17 cellular contexts compared by ENCODE assay signal in the genomic region with DNA sequence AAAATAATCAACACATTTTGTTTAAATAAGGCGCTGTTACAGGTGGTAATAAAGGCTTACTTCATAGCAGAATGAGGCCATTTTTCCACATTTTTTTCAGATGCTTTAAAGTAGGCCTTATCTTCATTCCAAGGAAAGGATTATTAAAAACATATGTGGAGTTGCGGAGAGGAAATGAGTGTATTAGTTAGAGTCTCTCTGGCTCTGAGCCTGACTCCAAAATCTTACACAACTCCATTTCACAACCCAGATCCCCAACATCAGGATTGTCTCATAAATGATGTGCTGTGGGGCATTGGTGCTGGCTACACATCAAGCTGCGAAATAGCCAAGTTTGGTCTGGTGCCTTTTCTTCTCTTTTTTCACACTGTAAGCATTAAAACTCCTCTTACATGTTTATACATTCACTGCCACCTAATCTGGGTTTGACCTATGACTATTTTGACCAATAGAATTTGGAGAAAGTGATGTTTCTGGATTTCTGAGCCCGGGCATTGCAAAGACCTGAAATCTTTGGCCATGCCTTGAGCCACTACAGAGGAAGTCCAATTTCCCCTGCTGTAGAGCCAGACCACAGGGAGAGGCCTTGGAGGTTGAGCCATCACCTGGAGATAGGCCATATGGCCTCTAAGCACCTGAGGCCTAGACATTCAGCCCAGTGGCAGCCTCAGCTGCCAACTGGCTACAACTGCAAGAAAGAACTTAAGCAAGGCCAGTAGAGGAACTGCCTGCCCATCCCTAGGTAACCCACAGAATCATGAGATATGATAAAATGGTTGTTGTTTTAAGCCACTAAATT. TPM values are rescaled to one million over a fixed set of nuclear protein-coding genes. Genes with fewer than 3 reads are reported as not detected.
DNase-seq lines count a peak whose midpoint lies in the region; ATAC-seq and TF ChIP-seq lines count a peak whose summit lies in the region.
"Had no signal": no experiment of that assay in that cellular context is flagged by ENCODE, and none has a peak within 500 bp of the region (broad histone marks: within the 10 kb centered on the region; RNA-seq: fewer than 3 reads in every experiment).

No MANE protein-coding gene starts in this region.

- H3K9me3 ChIP-seq in right cardiac atrium (ENCODE audit: control insufficient read depth, low read length) = no peaks in the 10 kb centered on the region
- no peaks in the 10 kb centered on the region for H3K9me3 ChIP-seq in tibial nerve
- H3K9me3 ChIP-seq: upper lobe of left lung had no signal

- no peak overlapping the region for H3K4me3 ChIP-seq in astrocyte of the spinal cord (ENCODE audit: low read depth, low read length)
- no peak overlapping the region for H3K4me3 ChIP-seq in right cardiac atrium (ENCODE audit: low read length)
- no peak overlapping the region for H3K4me3 ChIP-seq in tibial nerve
- H3K4me3 ChIP-seq: neural progenitor cell, PC-9, upper lobe of left lung had no signal

- in situ Hi-C loops in astrocyte of the spinal cord (cut with HindIII; ENCODE audit: low sequenced_read_pairs) = no loop called here

- H3K27ac ChIP-seq in right cardiac atrium (ENCODE audit: low read length) (no peak overlapping the region), tibial nerve (peak overlapping the region in 2 of 4 donors; percentile 74 to 76)
- H3K27ac ChIP-seq: neural progenitor cell, PC-9, upper lobe of left lung, WERI-Rb-1 had no signal

- peaks cover 90% of the 10 kb centered on the region for H3K4me1 Mint-ChIP-seq in HFFc6 (ENCODE audit: low read depth)
- no peaks in the 10 kb centered on the region for H3K4me1 Mint-ChIP-seq in activated naive CD4-positive, alpha-beta T cell treated with anti-CD3 and anti-CD28 coated beads, Interleukin-2, amount 10 ng/mL, durations not matched to agents 7 days and 5 days
- H3K4me1 Mint-ChIP-seq: immature natural killer cell, neural progenitor cell had no signal

- H3K4me1 ChIP-seq in right cardiac atrium (ENCODE audit: control insufficient read depth, insufficient read depth, low read length) (peaks cover 7% of the 10 kb centered on the region), tibial nerve (peaks cover 0 to 61% (median 27%) of the 10 kb centered on the region in 4 donors)
- H3K4me1 ChIP-seq: neural progenitor cell had no signal

- no peaks in the 10 kb centered on the region for H3K9me3 Mint-ChIP-seq in HFFc6
- H3K9me3 Mint-ChIP-seq in activated naive CD4-positive, alpha-beta T cell treated with anti-CD3 and anti-CD28 coated beads, Interleukin-2, amount 10 ng/mL, durations not matched to agents 7 days and 5 days = no peaks in the 10 kb centered on the region
- H3K9me3 Mint-ChIP-seq: activated T-helper 1 cell treated with anti-CD3 and anti-CD28 coated beads, Interleukin-12 subunit alpha, Interleukin-12 subunit beta, Interleukin-2, Interleukin-4 antibody, amounts not matched to agents 30 ng/mL and 10 ng/mL and 1 ng/mL, durations not matched to agents 14 hours and 24 hours and 36 hours; neural progenitor cell had no signal

- peak; percentile 96 for DNase-seq in HFFc6
- DNase-seq in astrocyte of the spinal cord (ENCODE audit: low read depth, low spot score) = peak; percentile 92
- peak in 2 of 3 donors; percentile 51 to 69 for DNase-seq in right cardiac atrium
- peak; percentile 46 to 93 for DNase-seq in tibial nerve (ENCODE audit: low spot score in 2 of 2)
- DNase-seq in activated CD8-positive, alpha-beta memory T cell treated with anti-CD3 and anti-CD28 coated beads for 24 hours = no peak
- DNase-seq in NCI-H446 (lab: John Stamatoyannopoulos, UW) = no peak
- no peak for DNase-seq in activated naive CD4-positive, alpha-beta T cell treated with anti-CD3 and anti-CD28 coated beads, Interleukin-2, amount 10 ng/mL, durations not matched to agents 7 days and 5 days
- no peak for DNase-seq in activated T-cell treated with anti-CD3 and anti-CD28 coated beads, Interleukin-2, amount 50 U/mL, for 48 hours
- DNase-seq: DMS79; effector CD4-positive, alpha-beta T cell; immature natural killer cell; NCI-H187; PC-9; upper lobe of left lung; WERI-Rb-1 had no signal

- ATAC-seq in right cardiac atrium = peak; percentile 81 to 88

- H3K27me3 ChIP-seq in right cardiac atrium (ENCODE audit: control insufficient read depth, insufficient read depth) (no peaks in the 10 kb centered on the region), tibial nerve (no peaks in the 10 kb centered on the region)
- H3K27me3 ChIP-seq: neural progenitor cell, upper lobe of left lung had no signal

- peaks cover 7% of the 10 kb centered on the region; the same call in 1 of the 2 replicates for H3K36me3 Mint-ChIP-seq in HFFc6 (ENCODE audit: low read depth)
- no peaks in the 10 kb centered on the region for H3K36me3 Mint-ChIP-seq in activated naive CD4-positive, alpha-beta T cell treated with anti-CD3 and anti-CD28 coated beads, Interleukin-2, amount 10 ng/mL, durations not matched to agents 7 days and 5 days
- H3K36me3 Mint-ChIP-seq: immature natural killer cell, neural progenitor cell had no signal

- H3K4me3 Mint-ChIP-seq in HFFc6 = peak overlapping the region; percentile 60
- no peak overlapping the region for H3K4me3 Mint-ChIP-seq in activated naive CD4-positive, alpha-beta T cell treated with anti-CD3 and anti-CD28 coated beads, Interleukin-2, amount 10 ng/mL, durations not matched to agents 7 days and 5 days
- H3K4me3 Mint-ChIP-seq: activated T-helper 1 cell treated with anti-CD3 and anti-CD28 coated beads, Interleukin-12 subunit alpha, Interleukin-12 subunit beta, Interleukin-2, Interleukin-4 antibody, amounts not matched to agents 30 ng/mL and 10 ng/mL and 1 ng/mL, durations not matched to agents 14 hours and 24 hours and 36 hours; immature natural killer cell; neural progenitor cell had no signal

- peak in 1 of 2 donors; percentile 93 for TF ChIP-seq EP300 in tibial nerve (IDR thresholded peaks at IDR 0.05)

- intact Hi-C loops in right cardiac atrium (cut with DNase I) = no loop called here

- TF ChIP-seq POLR2A in tibial nerve (IDR thresholded peaks at IDR 0.05) = no peak

- peaks cover 2% of the 10 kb centered on the region for H3K27me3 Mint-ChIP-seq in HFFc6 (ENCODE audit: insufficient read depth)
- H3K27me3 Mint-ChIP-seq in activated naive CD4-positive, alpha-beta T cell treated with anti-CD3 and anti-CD28 coated beads, Interleukin-2, amount 10 ng/mL, durations not matched to agents 7 days and 5 days = no peaks in the 10 kb centered on the region

- H3K27ac Mint-ChIP-seq in HFFc6 = peak overlapping the region; percentile 83
- no peak overlapping the region for H3K27ac Mint-ChIP-seq in activated naive CD4-positive, alpha-beta T cell treated with anti-CD3 and anti-CD28 coated beads, Interleukin-2, amount 10 ng/mL, durations not matched to agents 7 days and 5 days
- H3K27ac Mint-ChIP-seq: activated T-helper 1 cell treated with anti-CD3 and anti-CD28 coated beads, Interleukin-12 subunit alpha, Interleukin-12 subunit beta, Interleukin-2, Interleukin-4 antibody, amounts not matched to agents 30 ng/mL and 10 ng/mL and 1 ng/mL, durations not matched to agents 14 hours and 24 hours and 36 hours; immature natural killer cell had no signal

- H3K36me3 ChIP-seq in tibial nerve = no peaks in the 10 kb centered on the region
- H3K36me3 ChIP-seq: neural progenitor cell, upper lobe of left lung, WERI-Rb-1 had no signal

- CTCF ChIA-PET in activated naive CD4-positive, alpha-beta T cell treated with anti-CD3 and anti-CD28 coated beads, Interleukin-2, amount 10 ng/mL, durations not matched to agents 7 days and 5 days (lab: Charles Lee) = no interaction called here

- TF ChIP-seq CTCF in HFFc6 (IDR thresholded peaks at IDR 0.05) = no peak
- no peak for TF ChIP-seq CTCF in astrocyte of the spinal cord (IDR thresholded peaks at IDR 0.05; ENCODE audit: low read depth, low read length)
- no peak for TF ChIP-seq CTCF in tibial nerve (IDR thresholded peaks at IDR 0.05)

- 51% methylated on average over 4 of the region's 4 CpGs for WGBS in right cardiac atrium
- 52 to 59% methylated on average over 4 of the region's 4 CpGs for WGBS in tibial nerve, 2 donors

RNA-seq across cellular contexts. Expression of gene SOD3, which starts 16.7 kb away (rescaled TPM):
- total RNA-seq in HFFc6 (2021; fragmentation: NEBNext Ultra II Directional; extraction: Animal tissue kit (Norgen Biotek cat#: 25700)) = 10 to 100 TPM; 13.9 to 18.5 (median 16.9) TPM
- 100 to 1,000 TPM in 1 of 4 donors, 10 to 100 TPM in 3; 61.2 to 129 (median 80.9) TPM for total RNA-seq in right cardiac atrium
- polyA plus RNA-seq in right cardiac atrium = 59.2 TPM
- 100 to 1,000 TPM; 208 to 359 (median 326) TPM for total RNA-seq in tibial nerve
- total RNA-seq: activated T-helper 1 cell treated with anti-CD3 and anti-CD28 coated beads, Interleukin-12 subunit alpha, Interleukin-12 subunit beta, Interleukin-2, Interleukin-4 antibody, amounts not matched to agents 30 ng/mL and 10 ng/mL and 1 ng/mL, durations not matched to agents 14 hours and 24 hours and 36 hours had no signal
- polyA plus RNA-seq: immature natural killer cell had no signal

Comparison
In these comparisons a context has a peak if more than half of its experiments do, and no peak if none do; other contexts are left out.
1. DNase-seq: peak in HFFc6 (single experiment), astrocyte of the spinal cord (single experiment), right cardiac atrium (2 of 3) and tibial nerve (2 of 2); none in activated CD8-positive, alpha-beta memory T cell treated with anti-CD3 and anti-CD28 coated beads for 24 hours (single experiment), NCI-H446 (0 of 2), activated naive CD4-positive, alpha-beta T cell treated with anti-CD3 and anti-CD28 coated beads, Interleukin-2, amount 10 ng/mL, durations not matched to agents 7 days and 5 days (single experiment) and activated T-cell treated with anti-CD3 and anti-CD28 coated beads, Interleukin-2, amount 50 U/mL, for 48 hours (0 of 2).